In the genomic region with DNA sequence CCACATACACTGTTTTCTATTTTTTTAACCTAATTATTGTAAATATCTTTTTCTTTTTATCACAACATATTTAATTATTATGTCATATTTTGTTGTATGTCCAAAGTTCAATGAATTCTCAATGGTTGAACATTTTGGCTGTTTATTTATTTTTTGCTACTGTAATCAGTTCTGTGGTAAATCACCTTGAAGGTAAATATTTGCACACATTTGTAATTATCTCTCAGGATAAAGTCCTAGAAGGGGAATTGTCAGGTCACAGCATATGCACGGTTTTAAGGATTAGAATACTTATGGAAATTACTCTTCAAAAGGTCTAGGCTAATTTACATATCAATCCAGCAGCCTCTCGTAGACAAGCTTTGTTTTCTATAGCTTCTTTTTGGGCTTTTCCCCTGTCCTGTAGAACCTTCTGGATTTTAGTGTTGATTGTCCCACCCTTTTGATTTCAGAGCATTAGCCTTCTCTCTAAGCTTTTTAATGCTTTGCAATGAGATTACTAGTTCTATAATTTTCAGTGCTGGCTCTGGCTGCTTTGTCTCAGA, we compare ENCODE assay signal across 16 cellular contexts.
DNase-seq lines count a peak whose midpoint lies in the region; ATAC-seq and TF ChIP-seq lines count a peak whose summit lies in the region.
"Had no signal": no experiment of that assay in that cellular context is flagged by ENCODE, and none has a peak within 500 bp of the region (broad histone marks: within the 10 kb centered on the region; RNA-seq: fewer than 3 reads in every experiment).

No MANE protein-coding gene starts in this region.

- H3K4me3 Mint-ChIP-seq in GM23338 (0 out of 3 replicates have a peak overlapping the region, but pooled peaks have one; percentile 32), WTC11 (peak overlapping the region; percentile 9; the same call in 1 of the 2 replicates)
- H3K4me3 Mint-ChIP-seq in activated naive CD8-positive, alpha-beta T cell treated with anti-CD3 and anti-CD28 coated beads for 36 hours = no peak overlapping the region
- H3K4me3 Mint-ChIP-seq: CD4-positive, alpha-beta T cell; T-cell had no signal

- H4K20me1 ChIP-seq in GM23338 (replicated peaks; ENCODE audit: insufficient read depth) = no peaks in the 10 kb centered on the region
- no peaks in the 10 kb centered on the region for H4K20me1 ChIP-seq in osteoblast (ENCODE audit: insufficient read depth, low read length)

- CTCF ChIA-PET in WTC11 (lab: Charles Lee) = interaction anchor here (0.6 to 3.0 kb wide), 12 partner anchors 9 to 534 kb away, joined by 3 to 18 read pairs (median 3); partner anchors contain the start of genes SPRYD7 and TRIM13

- H3K4me1 ChIP-seq in GM23338 (ENCODE audit: insufficient read depth) = peaks cover 35% of the 10 kb centered on the region
- H3K4me1 ChIP-seq in parathyroid adenoma = peaks cover 5% of the 10 kb centered on the region
- H3K4me1 ChIP-seq in osteoblast (ENCODE audit: insufficient read depth, low read length) = peaks cover 13% of the 10 kb centered on the region

- H3K9me2 ChIP-seq in GM23338 (ENCODE audit: insufficient read depth) = peaks cover 8% of the 10 kb centered on the region; the same call in 1 of the 2 replicates

- DNase-seq in GM23338 (ENCODE audit: low spot score) (peak; percentile 46), NCI-H69 (lab: John Stamatoyannopoulos, UW) (peak; percentile 56), WTC11 (ENCODE audit: low spot score) (no peak), cerebellar nuclear complex (lab: John Stamatoyannopoulos, UW) (no peak), osteoblast (ENCODE audit: insufficient read length, low spot score, missing footprints) (no peak)
- no peak for DNase-seq in activated naive CD8-positive, alpha-beta T cell treated with anti-CD3 and anti-CD28 coated beads for 36 hours
- DNase-seq: ACHN; CD4-positive, alpha-beta T cell; GF-D8; GM23248; NCI-H1417 treated with DMSO at 0.1 percent for 48 hours; NCI-H2081 treated with DMSO at 0.1 percent for 48 hours; NCI-H2227 treated with DMSO at 0.1 percent for 48 hours; NCI-H524 treated with DMSO at 0.1 percent for 48 hours; T-cell had no signal

- H3K27me3 ChIP-seq in GM23338 (ENCODE audit: insufficient read depth) (no peaks in the 10 kb centered on the region), parathyroid adenoma (ENCODE audit: control insufficient read depth, insufficient read depth, low read length) (no peaks in the 10 kb centered on the region), osteoblast (ENCODE audit: insufficient read depth, low read length) (no peaks in the 10 kb centered on the region)

- no peak for TF ChIP-seq CTCF in GM23338 (conservative IDR thresholded peaks at IDR 0.05; ENCODE audit: low read depth in 2 of 2)
- TF ChIP-seq CTCF in WTC11 (IDR thresholded peaks at IDR 0.05) = no peak
- no peak for TF ChIP-seq CTCF in parathyroid adenoma (IDR thresholded peaks at IDR 0.05)
- no peak for TF ChIP-seq CTCF in osteoblast (IDR thresholded peaks at IDR 0.05; ENCODE audit: extremely low read depth, low read depth, low read length)

- peak overlapping the region; percentile 49 for H3K4me2 ChIP-seq in GM23338
- H3K4me2 ChIP-seq in parathyroid adenoma (ENCODE audit: low read length) = peak overlapping the region; percentile 47
- H3K4me2 ChIP-seq in osteoblast (ENCODE audit: insufficient read depth, low read length) = no peak overlapping the region

- H3K36me3 ChIP-seq in GM23338 (ENCODE audit: insufficient read depth) (no peaks in the 10 kb centered on the region; the same call in 1 of the 2 replicates), parathyroid adenoma (ENCODE audit: control insufficient read depth, insufficient read depth, low read length) (no peaks in the 10 kb centered on the region), osteoblast (ENCODE audit: insufficient read depth, low read length) (no peaks in the 10 kb centered on the region)

- no peaks in the 10 kb centered on the region for H3F3A ChIP-seq in GM23338 (replicated peaks; ENCODE audit: low read depth)

- H3K9me3 ChIP-seq in parathyroid adenoma (ENCODE audit: control insufficient read depth, low read length) (no peaks in the 10 kb centered on the region), osteoblast (ENCODE audit: low read depth, low read length) (no peaks in the 10 kb centered on the region)

- no peaks in the 10 kb centered on the region for H3K27me3 Mint-ChIP-seq in GM23338 (ENCODE audit: insufficient read depth, low read depth, poor library complexity)
- no peaks in the 10 kb centered on the region for H3K27me3 Mint-ChIP-seq in WTC11 (ENCODE audit: low read depth)
- peaks cover 13% of the 10 kb centered on the region for H3K27me3 Mint-ChIP-seq in activated naive CD8-positive, alpha-beta T cell treated with anti-CD3 and anti-CD28 coated beads for 36 hours
- H3K27me3 Mint-ChIP-seq: CD4-positive, alpha-beta T cell had no signal

- peaks cover 23% of the 10 kb centered on the region for H3K9me3 Mint-ChIP-seq in GM23338
- peaks cover 8% of the 10 kb centered on the region for H3K9me3 Mint-ChIP-seq in WTC11
- peaks cover 11% of the 10 kb centered on the region for H3K9me3 Mint-ChIP-seq in activated naive CD8-positive, alpha-beta T cell treated with anti-CD3 and anti-CD28 coated beads for 36 hours

- H3K27ac Mint-ChIP-seq in GM23338 (no peak overlapping the region), WTC11 (peak overlapping the region; percentile 71; the same call in 1 of the 2 replicates)
- H3K27ac Mint-ChIP-seq in activated naive CD8-positive, alpha-beta T cell treated with anti-CD3 and anti-CD28 coated beads for 36 hours = no peak overlapping the region
- H3K27ac Mint-ChIP-seq: CD4-positive, alpha-beta T cell; T-cell had no signal

- POLR2A ChIA-PET in WTC11 (lab: Charles Lee) = interaction anchor here (0.7 to 0.9 kb wide), 3 partner anchors 9 to 1794 kb away, joined by 3 to 6 read pairs (median 4); no protein-coding TSS in a partner anchor

- H3K27ac ChIP-seq in GM23338 (ENCODE audit: low read depth) (no peak overlapping the region), parathyroid adenoma (no peak overlapping the region), osteoblast (ENCODE audit: low read depth, low read length) (no peak overlapping the region)
- H3K27ac ChIP-seq: GM23248 had no signal

- H3K4me1 Mint-ChIP-seq in GM23338 = peaks cover 45% of the 10 kb centered on the region
- H3K4me1 Mint-ChIP-seq in WTC11 = peaks cover 66% of the 10 kb centered on the region
- peaks cover 4% of the 10 kb centered on the region for H3K4me1 Mint-ChIP-seq in activated naive CD8-positive, alpha-beta T cell treated with anti-CD3 and anti-CD28 coated beads for 36 hours

- H3K36me3 Mint-ChIP-seq in GM23338 (ENCODE audit: low read depth) (peaks cover 24% of the 10 kb centered on the region), WTC11 (peaks cover 13% of the 10 kb centered on the region)
- H3K36me3 Mint-ChIP-seq in activated naive CD8-positive, alpha-beta T cell treated with anti-CD3 and anti-CD28 coated beads for 36 hours = peaks cover 7% of the 10 kb centered on the region

- H3K79me2 ChIP-seq in GM23338 (replicated peaks; ENCODE audit: insufficient read depth) (no peaks in the 10 kb centered on the region), parathyroid adenoma (no peaks in the 10 kb centered on the region), osteoblast (ENCODE audit: insufficient read depth, low read length) (no peaks in the 10 kb centered on the region)

- no peak overlapping the region for H3K9ac ChIP-seq in parathyroid adenoma
- H3K9ac ChIP-seq: GM23248 had no signal

- ATAC-seq in GM23338 = peak; percentile 33
- no peak for ATAC-seq in WTC11

- H2AFZ ChIP-seq in GM23338 (no peak overlapping the region), parathyroid adenoma (no peak overlapping the region), osteoblast (ENCODE audit: low read length) (no peak overlapping the region)
- H2AFZ ChIP-seq: GM23248 had no signal

- H3K4me3 ChIP-seq in GM23338 = peak overlapping the region; percentile 33; the same call in 1 of the 2 replicates
- no peak overlapping the region for H3K4me3 ChIP-seq in parathyroid adenoma (ENCODE audit: low read depth, low read length)
- no peak overlapping the region for H3K4me3 ChIP-seq in osteoblast (ENCODE audit: insufficient read depth, low read length)
- H3K4me3 ChIP-seq: GM23248 had no signal

TF ChIP-seq in GM23338, 12 proteins besides CTCF, POLR2A, EP300 and RAD21 (continues in another document):
- TF ChIP-seq POLR2AphosphoS5 (IDR thresholded peaks at IDR 0.05; ENCODE audit: low read depth) (no peak), ZNF114 (CRISPR knock-in tag; IDR thresholded peaks at IDR 0.05) (no peak), ZNF331 (CRISPR knock-in tag; IDR thresholded peaks at IDR 0.05; ENCODE audit: low read depth) (no peak)

TF ChIP-seq in WTC11, 78 proteins besides CTCF, POLR2A, EP300 and RAD21 (continues in another document):
- TF ChIP-seq GABPB1 (CRISPR knock-in tag; IDR thresholded peaks at IDR 0.05) = no peak
- TF ChIP-seq E2F5 (CRISPR knock-in tag; IDR thresholded peaks at IDR 0.05) = no peak
- TF ChIP-seq E2F1 (CRISPR knock-in tag; IDR thresholded peaks at IDR 0.05) = no peak
- TF ChIP-seq, protein P1, sequence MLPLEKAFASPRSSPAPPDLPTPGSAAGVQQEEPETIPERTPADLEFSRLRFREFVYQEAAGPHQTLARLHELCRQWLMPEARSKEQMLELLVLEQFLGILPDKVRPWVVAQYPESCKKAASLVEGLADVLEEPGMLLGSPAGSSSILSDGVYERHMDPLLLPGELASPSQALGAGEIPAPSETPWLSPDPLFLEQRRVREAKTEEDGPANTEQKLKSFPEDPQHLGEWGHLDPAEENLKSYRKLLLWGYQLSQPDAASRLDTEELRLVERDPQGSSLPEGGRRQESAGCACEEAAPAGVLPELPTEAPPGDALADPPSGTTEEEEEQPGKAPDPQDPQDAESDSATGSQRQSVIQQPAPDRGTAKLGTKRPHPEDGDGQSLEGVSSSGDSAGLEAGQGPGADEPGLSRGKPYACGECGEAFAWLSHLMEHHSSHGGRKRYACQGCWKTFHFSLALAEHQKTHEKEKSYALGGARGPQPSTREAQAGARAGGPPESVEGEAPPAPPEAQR (CRISPR knock-in tag; IDR thresholded peaks at IDR 0.05) = no peak

Comparison
In these comparisons a context has a peak if more than half of its experiments do, and no peak if none do; other contexts are left out.
1. DNase-seq: peak in GM23338 (single experiment) and NCI-H69 (single experiment); none in WTC11 (single experiment), cerebellar nuclear complex (0 of 2), osteoblast (single experiment) and activated naive CD8-positive, alpha-beta T cell treated with anti-CD3 and anti-CD28 coated beads for 36 hours (single experiment).